In the genomic region with DNA sequence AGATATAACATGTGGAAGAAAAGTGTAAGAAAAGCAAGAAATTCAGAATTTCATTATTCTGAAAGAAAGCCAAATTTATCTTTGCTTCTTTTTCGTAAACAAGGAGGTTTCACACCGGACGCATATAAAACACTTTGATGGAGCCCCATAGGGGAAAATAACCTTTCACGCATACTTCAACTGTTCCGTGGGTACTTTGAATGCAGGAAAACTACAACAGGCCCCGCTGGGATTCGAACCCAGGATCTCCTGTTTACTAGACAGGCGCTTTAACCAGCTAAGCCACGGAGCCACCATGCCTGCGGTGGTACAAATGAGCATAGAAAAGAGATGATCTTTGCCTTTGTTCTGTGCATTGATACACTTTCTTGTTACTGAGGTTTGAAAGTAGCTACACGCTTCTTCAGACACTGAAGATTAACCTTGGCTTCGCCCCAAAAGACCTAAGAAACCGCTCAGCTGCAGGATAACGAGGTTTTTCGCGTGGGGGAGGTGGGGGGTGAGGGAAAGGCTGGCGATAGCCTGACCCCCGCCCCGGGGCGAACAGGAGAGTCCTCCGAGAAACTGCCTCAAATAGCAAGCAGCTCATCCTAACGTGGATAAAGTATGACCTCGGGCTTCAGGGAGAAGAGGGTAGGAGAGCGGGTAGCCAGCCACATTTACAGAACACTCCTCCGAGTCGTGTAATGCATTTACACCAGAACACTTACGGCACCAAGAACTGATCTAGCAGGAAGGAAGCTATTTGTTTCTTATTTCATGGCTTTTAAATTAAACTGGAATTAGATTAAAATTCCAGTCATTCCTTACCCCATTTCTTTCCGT, we compare ENCODE assay signal across 1 cellular context.
TF ChIP-seq lines count a peak whose summit lies in the region.

No MANE protein-coding gene starts in this region.

TF ChIP-seq in HepG2, 621 proteins besides CTCF, POLR2A, EP300 and RAD21 (continued from another document and continues in another):
- 0 out of 2 replicates have a peak, but pooled peaks have one; percentile 27 for TF ChIP-seq TP53 (CRISPR knock-in tag; conservative IDR thresholded peaks at IDR 0.05)
- 0 out of 2 replicates have a peak, but pooled peaks have one; percentile 51 for TF ChIP-seq STAT5B (CRISPR knock-in tag; IDR thresholded peaks at IDR 0.05)
- TF ChIP-seq ZFP62 (CRISPR knock-in tag; IDR thresholded peaks at IDR 0.05) = no peak
- no peak for TF ChIP-seq NRL (CRISPR knock-in tag; IDR thresholded peaks at IDR 0.05; ENCODE audit: borderline replicate concordance)
- TF ChIP-seq HNRNPH1 (optimal IDR thresholded peaks at IDR 0.05; ENCODE audit: low read depth, low read length) = no peak
- TF ChIP-seq ZBTB42 (CRISPR knock-in tag; IDR thresholded peaks at IDR 0.05) = no peak
- peak; percentile 80; the same call in 1 of the 2 replicates for TF ChIP-seq ZNF788 (CRISPR knock-in tag; IDR thresholded peaks at IDR 0.05; ENCODE audit: borderline replicate concordance)
- TF ChIP-seq ZNF333 (CRISPR knock-in tag; IDR thresholded peaks at IDR 0.05; ENCODE audit: borderline replicate concordance) = no peak
- TF ChIP-seq, protein P1, sequence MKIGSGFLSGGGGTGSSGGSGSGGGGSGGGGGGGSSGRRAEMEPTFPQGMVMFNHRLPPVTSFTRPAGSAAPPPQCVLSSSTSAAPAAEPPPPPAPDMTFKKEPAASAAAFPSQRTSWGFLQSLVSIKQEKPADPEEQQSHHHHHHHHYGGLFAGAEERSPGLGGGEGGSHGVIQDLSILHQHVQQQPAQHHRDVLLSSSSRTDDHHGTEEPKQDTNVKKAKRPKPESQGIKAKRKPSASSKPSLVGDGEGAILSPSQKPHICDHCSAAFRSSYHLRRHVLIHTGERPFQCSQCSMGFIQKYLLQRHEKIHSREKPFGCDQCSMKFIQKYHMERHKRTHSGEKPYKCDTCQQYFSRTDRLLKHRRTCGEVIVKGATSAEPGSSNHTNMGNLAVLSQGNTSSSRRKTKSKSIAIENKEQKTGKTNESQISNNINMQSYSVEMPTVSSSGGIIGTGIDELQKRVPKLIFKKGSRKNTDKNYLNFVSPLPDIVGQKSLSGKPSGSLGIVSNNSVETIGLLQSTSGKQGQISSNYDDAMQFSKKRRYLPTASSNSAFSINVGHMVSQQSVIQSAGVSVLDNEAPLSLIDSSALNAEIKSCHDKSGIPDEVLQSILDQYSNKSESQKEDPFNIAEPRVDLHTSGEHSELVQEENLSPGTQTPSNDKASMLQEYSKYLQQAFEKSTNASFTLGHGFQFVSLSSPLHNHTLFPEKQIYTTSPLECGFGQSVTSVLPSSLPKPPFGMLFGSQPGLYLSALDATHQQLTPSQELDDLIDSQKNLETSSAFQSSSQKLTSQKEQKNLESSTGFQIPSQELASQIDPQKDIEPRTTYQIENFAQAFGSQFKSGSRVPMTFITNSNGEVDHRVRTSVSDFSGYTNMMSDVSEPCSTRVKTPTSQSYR (CRISPR knock-in tag; IDR thresholded peaks at IDR 0.05; ENCODE audit: borderline replicate concordance) = no peak; the same call in 1 of the 2 replicates
- TF ChIP-seq BRD4 (CRISPR knock-in tag; IDR thresholded peaks at IDR 0.05) = no peak
- TF ChIP-seq PHF20 (CRISPR knock-in tag; IDR thresholded peaks at IDR 0.05) = no peak
- no peak for TF ChIP-seq ZNF883 (CRISPR knock-in tag; IDR thresholded peaks at IDR 0.05; ENCODE audit: not compliant biosample characterization)
- peak; percentile 64; the same call in 1 of the 2 replicates for TF ChIP-seq MEIS2 (CRISPR knock-in tag; IDR thresholded peaks at IDR 0.05)
- peak; percentile 86 for TF ChIP-seq TOPORS (CRISPR knock-in tag; IDR thresholded peaks at IDR 0.05)
- no peak for TF ChIP-seq ZNF34 (CRISPR knock-in tag; IDR thresholded peaks at IDR 0.05; ENCODE audit: borderline replicate concordance)
- TF ChIP-seq ZNF839 (CRISPR knock-in tag; IDR thresholded peaks at IDR 0.05; ENCODE audit: borderline replicate concordance) = no peak
- TF ChIP-seq ZNF891 (CRISPR knock-in tag; IDR thresholded peaks at IDR 0.05) = no peak
- no peak for TF ChIP-seq CHCHD3 (CRISPR knock-in tag; IDR thresholded peaks at IDR 0.05)
- TF ChIP-seq, protein P2, sequence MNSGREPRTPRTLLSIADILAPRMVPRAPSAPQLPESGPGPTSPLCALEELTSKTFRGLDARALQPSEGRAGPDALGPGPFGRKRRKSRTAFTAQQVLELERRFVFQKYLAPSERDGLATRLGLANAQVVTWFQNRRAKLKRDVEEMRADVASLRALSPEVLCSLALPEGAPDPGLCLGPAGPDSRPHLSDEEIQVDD (CRISPR knock-in tag; IDR thresholded peaks at IDR 0.05; ENCODE audit: borderline replicate concordance) = no peak
- 0 out of 2 replicates have a peak, but pooled peaks have one; percentile 16 for TF ChIP-seq NFYB (CRISPR knock-in tag; IDR thresholded peaks at IDR 0.05)
- TF ChIP-seq, protein P3, sequence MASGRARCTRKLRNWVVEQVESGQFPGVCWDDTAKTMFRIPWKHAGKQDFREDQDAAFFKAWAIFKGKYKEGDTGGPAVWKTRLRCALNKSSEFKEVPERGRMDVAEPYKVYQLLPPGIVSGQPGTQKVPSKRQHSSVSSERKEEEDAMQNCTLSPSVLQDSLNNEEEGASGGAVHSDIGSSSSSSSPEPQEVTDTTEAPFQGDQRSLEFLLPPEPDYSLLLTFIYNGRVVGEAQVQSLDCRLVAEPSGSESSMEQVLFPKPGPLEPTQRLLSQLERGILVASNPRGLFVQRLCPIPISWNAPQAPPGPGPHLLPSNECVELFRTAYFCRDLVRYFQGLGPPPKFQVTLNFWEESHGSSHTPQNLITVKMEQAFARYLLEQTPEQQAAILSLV (CRISPR knock-in tag; IDR thresholded peaks at IDR 0.05; ENCODE audit: borderline replicate concordance) = no peak
- TF ChIP-seq ZNF3 (CRISPR knock-in tag; IDR thresholded peaks at IDR 0.05) = no peak; the same call in 1 of the 2 replicates
- no peak; the same call in 1 of the 2 replicates for TF ChIP-seq ZFP36L1 (CRISPR knock-in tag; IDR thresholded peaks at IDR 0.05)
- no peak; the same call in 1 of the 2 replicates for TF ChIP-seq ZNF30 (CRISPR knock-in tag; IDR thresholded peaks at IDR 0.05)
- 0 out of 2 replicates have a peak, but pooled peaks have one; percentile 50 for TF ChIP-seq ZNF383 (CRISPR knock-in tag; IDR thresholded peaks at IDR 0.05; ENCODE audit: borderline replicate concordance)
- peak; percentile 70 for TF ChIP-seq JARID2 (CRISPR knock-in tag; IDR thresholded peaks at IDR 0.05; ENCODE audit: insufficient replicate concordance)
- peak; percentile 98 for TF ChIP-seq ZNF501 (CRISPR knock-in tag; IDR thresholded peaks at IDR 0.05)
- TF ChIP-seq PLRG1 (conservative IDR thresholded peaks at IDR 0.05) = no peak
- TF ChIP-seq, protein P4, sequence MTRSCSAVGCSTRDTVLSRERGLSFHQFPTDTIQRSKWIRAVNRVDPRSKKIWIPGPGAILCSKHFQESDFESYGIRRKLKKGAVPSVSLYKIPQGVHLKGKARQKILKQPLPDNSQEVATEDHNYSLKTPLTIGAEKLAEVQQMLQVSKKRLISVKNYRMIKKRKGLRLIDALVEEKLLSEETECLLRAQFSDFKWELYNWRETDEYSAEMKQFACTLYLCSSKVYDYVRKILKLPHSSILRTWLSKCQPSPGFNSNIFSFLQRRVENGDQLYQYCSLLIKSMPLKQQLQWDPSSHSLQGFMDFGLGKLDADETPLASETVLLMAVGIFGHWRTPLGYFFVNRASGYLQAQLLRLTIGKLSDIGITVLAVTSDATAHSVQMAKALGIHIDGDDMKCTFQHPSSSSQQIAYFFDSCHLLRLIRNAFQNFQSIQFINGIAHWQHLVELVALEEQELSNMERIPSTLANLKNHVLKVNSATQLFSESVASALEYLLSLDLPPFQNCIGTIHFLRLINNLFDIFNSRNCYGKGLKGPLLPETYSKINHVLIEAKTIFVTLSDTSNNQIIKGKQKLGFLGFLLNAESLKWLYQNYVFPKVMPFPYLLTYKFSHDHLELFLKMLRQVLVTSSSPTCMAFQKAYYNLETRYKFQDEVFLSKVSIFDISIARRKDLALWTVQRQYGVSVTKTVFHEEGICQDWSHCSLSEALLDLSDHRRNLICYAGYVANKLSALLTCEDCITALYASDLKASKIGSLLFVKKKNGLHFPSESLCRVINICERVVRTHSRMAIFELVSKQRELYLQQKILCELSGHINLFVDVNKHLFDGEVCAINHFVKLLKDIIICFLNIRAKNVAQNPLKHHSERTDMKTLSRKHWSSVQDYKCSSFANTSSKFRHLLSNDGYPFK (CRISPR knock-in tag; IDR thresholded peaks at IDR 0.05; ENCODE audit: borderline replicate concordance) = peak; percentile 41; the same call in 1 of the 2 replicates
- TF ChIP-seq ZBTB3 (CRISPR knock-in tag; IDR thresholded peaks at IDR 0.05; ENCODE audit: borderline replicate concordance, low read depth) = no peak; the same call in 1 of the 2 replicates
- TF ChIP-seq, protein P5, sequence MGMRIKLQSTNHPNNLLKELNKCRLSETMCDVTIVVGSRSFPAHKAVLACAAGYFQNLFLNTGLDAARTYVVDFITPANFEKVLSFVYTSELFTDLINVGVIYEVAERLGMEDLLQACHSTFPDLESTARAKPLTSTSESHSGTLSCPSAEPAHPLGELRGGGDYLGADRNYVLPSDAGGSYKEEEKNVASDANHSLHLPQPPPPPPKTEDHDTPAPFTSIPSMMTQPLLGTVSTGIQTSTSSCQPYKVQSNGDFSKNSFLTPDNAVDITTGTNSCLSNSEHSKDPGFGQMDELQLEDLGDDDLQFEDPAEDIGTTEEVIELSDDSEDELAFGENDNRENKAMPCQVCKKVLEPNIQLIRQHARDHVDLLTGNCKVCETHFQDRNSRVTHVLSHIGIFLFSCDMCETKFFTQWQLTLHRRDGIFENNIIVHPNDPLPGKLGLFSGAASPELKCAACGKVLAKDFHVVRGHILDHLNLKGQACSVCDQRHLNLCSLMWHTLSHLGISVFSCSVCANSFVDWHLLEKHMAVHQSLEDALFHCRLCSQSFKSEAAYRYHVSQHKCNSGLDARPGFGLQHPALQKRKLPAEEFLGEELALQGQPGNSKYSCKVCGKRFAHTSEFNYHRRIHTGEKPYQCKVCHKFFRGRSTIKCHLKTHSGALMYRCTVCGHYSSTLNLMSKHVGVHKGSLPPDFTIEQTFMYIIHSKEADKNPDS (CRISPR knock-in tag; IDR thresholded peaks at IDR 0.05) = peak; percentile 59; the same call in 1 of the 2 replicates
- peak; percentile 28 for TF ChIP-seq CCAR2 (optimal IDR thresholded peaks at IDR 0.05; ENCODE audit: low read depth, low read length)
- no peak for TF ChIP-seq U2AF1 (optimal IDR thresholded peaks at IDR 0.05; ENCODE audit: low read depth, low read length)
- TF ChIP-seq BHLHE40 (IDR thresholded peaks at IDR 0.05; ENCODE audit: low read length) = no peak
- TF ChIP-seq FOXK2 (IDR thresholded peaks at IDR 0.05) = peak; percentile 83
- no peak for TF ChIP-seq SRY (CRISPR knock-in tag; IDR thresholded peaks at IDR 0.05)
- peak; percentile 27 for TF ChIP-seq STAG1 (CRISPR knock-in tag; IDR thresholded peaks at IDR 0.05)
- 0 out of 2 replicates have a peak, but pooled peaks have one; percentile 22 for TF ChIP-seq MTF2 (CRISPR knock-in tag; IDR thresholded peaks at IDR 0.05; ENCODE audit: borderline replicate concordance)
- TF ChIP-seq, protein P6, sequence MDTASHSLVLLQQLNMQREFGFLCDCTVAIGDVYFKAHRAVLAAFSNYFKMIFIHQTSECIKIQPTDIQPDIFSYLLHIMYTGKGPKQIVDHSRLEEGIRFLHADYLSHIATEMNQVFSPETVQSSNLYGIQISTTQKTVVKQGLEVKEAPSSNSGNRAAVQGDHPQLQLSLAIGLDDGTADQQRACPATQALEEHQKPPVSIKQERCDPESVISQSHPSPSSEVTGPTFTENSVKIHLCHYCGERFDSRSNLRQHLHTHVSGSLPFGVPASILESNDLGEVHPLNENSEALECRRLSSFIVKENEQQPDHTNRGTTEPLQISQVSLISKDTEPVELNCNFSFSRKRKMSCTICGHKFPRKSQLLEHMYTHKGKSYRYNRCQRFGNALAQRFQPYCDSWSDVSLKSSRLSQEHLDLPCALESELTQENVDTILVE (CRISPR knock-in tag; IDR thresholded peaks at IDR 0.05) = peak; percentile 90
- peak; percentile 77; the same call in 1 of the 2 replicates for TF ChIP-seq NR2F2 (IDR thresholded peaks at IDR 0.05; ENCODE audit: borderline replicate concordance, low read depth)
- peak; percentile 62; the same call in 1 of the 2 replicates for TF ChIP-seq HMG20B (CRISPR knock-in tag; conservative IDR thresholded peaks at IDR 0.05)
- TF ChIP-seq, protein P7, sequence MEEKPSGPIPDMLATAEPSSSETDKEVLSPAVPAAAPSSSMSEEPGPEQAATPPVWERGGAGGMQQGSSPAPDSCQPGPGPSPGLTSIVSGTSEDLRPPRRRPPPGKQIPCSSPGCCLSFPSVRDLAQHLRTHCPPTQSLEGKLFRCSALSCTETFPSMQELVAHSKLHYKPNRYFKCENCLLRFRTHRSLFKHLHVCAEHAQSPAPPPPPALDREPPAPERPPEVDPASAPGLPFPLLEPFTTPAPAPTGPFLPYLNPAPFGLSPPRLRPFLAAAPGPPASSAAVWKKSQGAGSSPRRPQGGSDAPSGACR (CRISPR knock-in tag; IDR thresholded peaks at IDR 0.05) = peak; percentile 29; the same call in 1 of the 2 replicates
- TF ChIP-seq RARA (CRISPR knock-in tag; IDR thresholded peaks at IDR 0.05) = peak; percentile 36
- no peak for TF ChIP-seq ATF7 (IDR thresholded peaks at IDR 0.05)
- no peak for TF ChIP-seq ATF7 (CRISPR knock-in tag; IDR thresholded peaks at IDR 0.05)
- TF ChIP-seq ATF1 (CRISPR knock-in tag; IDR thresholded peaks at IDR 0.05) = no peak
- TF ChIP-seq, protein P8, sequence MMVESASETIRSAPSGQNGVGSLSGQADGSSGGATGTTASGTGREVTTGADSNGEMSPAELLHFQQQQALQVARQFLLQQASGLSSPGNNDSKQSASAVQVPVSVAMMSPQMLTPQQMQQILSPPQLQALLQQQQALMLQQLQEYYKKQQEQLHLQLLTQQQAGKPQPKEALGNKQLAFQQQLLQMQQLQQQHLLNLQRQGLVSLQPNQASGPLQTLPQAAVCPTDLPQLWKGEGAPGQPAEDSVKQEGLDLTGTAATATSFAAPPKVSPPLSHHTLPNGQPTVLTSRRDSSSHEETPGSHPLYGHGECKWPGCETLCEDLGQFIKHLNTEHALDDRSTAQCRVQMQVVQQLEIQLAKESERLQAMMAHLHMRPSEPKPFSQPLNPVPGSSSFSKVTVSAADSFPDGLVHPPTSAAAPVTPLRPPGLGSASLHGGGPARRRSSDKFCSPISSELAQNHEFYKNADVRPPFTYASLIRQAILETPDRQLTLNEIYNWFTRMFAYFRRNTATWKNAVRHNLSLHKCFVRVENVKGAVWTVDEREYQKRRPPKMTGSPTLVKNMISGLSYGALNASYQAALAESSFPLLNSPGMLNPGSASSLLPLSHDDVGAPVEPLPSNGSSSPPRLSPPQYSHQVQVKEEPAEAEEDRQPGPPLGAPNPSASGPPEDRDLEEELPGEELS (CRISPR knock-in tag; IDR thresholded peaks at IDR 0.05) = peak; percentile 79
- TF ChIP-seq ZNF83 (CRISPR knock-in tag; IDR thresholded peaks at IDR 0.05; ENCODE audit: borderline replicate concordance) = no peak
- peak; percentile 81; the same call in 1 of the 2 replicates for TF ChIP-seq ZNF607 (CRISPR knock-in tag; IDR thresholded peaks at IDR 0.05; ENCODE audit: borderline replicate concordance)
- TF ChIP-seq, protein P9, sequence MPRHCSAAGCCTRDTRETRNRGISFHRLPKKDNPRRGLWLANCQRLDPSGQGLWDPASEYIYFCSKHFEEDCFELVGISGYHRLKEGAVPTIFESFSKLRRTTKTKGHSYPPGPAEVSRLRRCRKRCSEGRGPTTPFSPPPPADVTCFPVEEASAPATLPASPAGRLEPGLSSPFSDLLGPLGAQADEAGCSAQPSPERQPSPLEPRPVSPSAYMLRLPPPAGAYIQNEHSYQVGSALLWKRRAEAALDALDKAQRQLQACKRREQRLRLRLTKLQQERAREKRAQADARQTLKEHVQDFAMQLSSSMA (CRISPR knock-in tag; IDR thresholded peaks at IDR 0.05) = no peak
- TF ChIP-seq ARID2 (CRISPR knock-in tag; IDR thresholded peaks at IDR 0.05; ENCODE audit: borderline replicate concordance) = 0 out of 2 replicates have a peak, but pooled peaks have one; percentile 34
- no peak for TF ChIP-seq HOXA9 (CRISPR knock-in tag; IDR thresholded peaks at IDR 0.05; ENCODE audit: borderline replicate concordance)
- TF ChIP-seq SALL2 (CRISPR knock-in tag; IDR thresholded peaks at IDR 0.05) = peak; percentile 80
